ENCODE assay signal across 1 cellular context in the genomic region with DNA sequence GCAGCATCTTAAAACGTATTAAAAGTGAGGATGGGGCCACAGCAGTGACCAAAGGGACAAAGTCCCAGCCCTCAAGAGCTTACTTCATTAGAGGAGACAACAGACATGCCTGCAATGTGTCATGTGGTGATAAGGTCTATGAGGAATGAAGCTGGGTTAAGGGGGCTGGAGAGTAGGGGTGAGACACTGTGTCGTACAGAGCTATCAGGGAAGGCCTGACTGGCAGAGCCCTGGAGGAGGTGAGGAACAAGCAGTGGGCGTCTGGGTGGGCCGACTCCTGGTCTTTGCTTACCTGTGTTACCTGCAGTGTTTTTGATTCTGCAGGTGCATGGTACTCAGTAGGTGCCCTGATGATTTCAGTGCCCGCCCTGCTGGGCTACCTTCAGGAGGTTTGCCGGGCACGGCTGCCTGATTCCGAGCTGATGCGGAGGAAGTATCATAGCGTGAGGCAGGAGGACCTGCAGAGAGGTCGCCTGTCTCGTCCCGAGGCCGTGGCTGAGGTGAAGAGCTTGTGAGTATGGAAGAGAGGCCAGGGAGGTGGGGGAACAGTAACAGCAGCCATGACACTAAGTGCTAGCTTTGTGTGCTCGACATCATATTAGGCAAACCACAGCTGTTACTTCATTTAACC.
TF ChIP-seq lines count a peak whose summit lies in the region.

No MANE protein-coding gene starts in this region.

TF ChIP-seq in K562, 482 proteins besides CTCF, POLR2A, EP300 and RAD21 (continued from another document and continues in another):
- TF ChIP-seq NR0B1 (IDR thresholded peaks at IDR 0.05; ENCODE audit: partially characterized antibody) (no peak), CTCFL (IDR thresholded peaks at IDR 0.05; ENCODE audit: borderline replicate concordance, insufficient read depth, low read depth, low read length, poor library complexity, severe bottlenecking) (no peak), DMBX1 (CRISPR knock-in tag; IDR thresholded peaks at IDR 0.05; ENCODE audit: borderline replicate concordance) (no peak), BCL6 (CRISPR knock-in tag; IDR thresholded peaks at IDR 0.05) (no peak), ZNF124 (CRISPR knock-in tag; IDR thresholded peaks at IDR 0.05) (no peak), CTBP1 (IDR thresholded peaks at IDR 0.05; ENCODE audit: borderline replicate concordance) (peak; percentile 21; the same call in 1 of the 2 replicates), ASH1L (IDR thresholded peaks at IDR 0.05; ENCODE audit: borderline replicate concordance, low read depth, partially characterized antibody) (no peak), FOXJ3 (CRISPR knock-in tag; IDR thresholded peaks at IDR 0.05) (no peak), NCOA1 (IDR thresholded peaks at IDR 0.05; ENCODE audit: low read depth) (no peak), CC2D1A (IDR thresholded peaks at IDR 0.05) (no peak), ZEB2 (IDR thresholded peaks at IDR 0.05) (peak; percentile 41; the same call in 1 of the 2 replicates), RERE (CRISPR knock-in tag; IDR thresholded peaks at IDR 0.05; ENCODE audit: borderline replicate concordance) (no peak), SREBF2 (CRISPR knock-in tag; IDR thresholded peaks at IDR 0.05) (no peak), STAT5A (IDR thresholded peaks at IDR 0.05; ENCODE audit: borderline replicate concordance, low read length) (peak; percentile 7; the same call in 1 of the 2 replicates), TRIM28 (IDR thresholded peaks at IDR 0.05) (no peak), MAFK (IDR thresholded peaks at IDR 0.05; ENCODE audit: low read length) (no peak), STAT6 (CRISPR knock-in tag; IDR thresholded peaks at IDR 0.05) (no peak), SLC30A9 (CRISPR knock-in tag; IDR thresholded peaks at IDR 0.05) (no peak), ZNF232 (CRISPR knock-in tag; IDR thresholded peaks at IDR 0.05) (no peak), PYGO2 (tag; IDR thresholded peaks at IDR 0.05) (no peak), ZNF551 (CRISPR knock-in tag; IDR thresholded peaks at IDR 0.05) (no peak), KHSRP (IDR thresholded peaks at IDR 0.05) (no peak), SMAD2 (IDR thresholded peaks at IDR 0.05; ENCODE audit: low read depth, low read length) (no peak), TEAD4 (IDR thresholded peaks at IDR 0.05; ENCODE audit: low read length) (peak; percentile 71), TEAD4 (CRISPR knock-in tag; IDR thresholded peaks at IDR 0.05; ENCODE audit: borderline replicate concordance) (no peak), E2F8 (IDR thresholded peaks at IDR 0.05; ENCODE audit: low read depth, partially characterized antibody) (no peak), TAL1 (IDR thresholded peaks at IDR 0.05) (peak; percentile 72), MCM3 (IDR thresholded peaks at IDR 0.05) (no peak), GATA2 (CRISPR knock-in tag; IDR thresholded peaks at IDR 0.05) (no peak)
- TF ChIP-seq, protein P1, sequence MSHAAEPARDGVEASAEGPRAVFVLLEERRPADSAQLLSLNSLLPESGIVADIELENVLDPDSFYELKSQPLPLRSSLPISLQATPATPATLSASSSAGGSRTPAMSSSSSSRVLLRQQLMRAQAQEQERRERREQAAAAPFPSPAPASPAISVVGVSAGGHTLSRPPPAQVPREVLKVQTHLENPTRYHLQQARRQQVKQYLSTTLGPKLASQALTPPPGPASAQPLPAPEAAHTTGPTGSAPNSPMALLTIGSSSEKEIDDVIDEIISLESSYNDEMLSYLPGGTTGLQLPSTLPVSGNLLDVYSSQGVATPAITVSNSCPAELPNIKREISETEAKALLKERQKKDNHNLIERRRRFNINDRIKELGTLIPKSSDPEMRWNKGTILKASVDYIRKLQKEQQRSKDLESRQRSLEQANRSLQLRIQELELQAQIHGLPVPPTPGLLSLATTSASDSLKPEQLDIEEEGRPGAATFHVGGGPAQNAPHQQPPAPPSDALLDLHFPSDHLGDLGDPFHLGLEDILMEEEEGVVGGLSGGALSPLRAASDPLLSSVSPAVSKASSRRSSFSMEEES (CRISPR knock-in tag; IDR thresholded peaks at IDR 0.05): no peak
- TF ChIP-seq, protein P2, sequence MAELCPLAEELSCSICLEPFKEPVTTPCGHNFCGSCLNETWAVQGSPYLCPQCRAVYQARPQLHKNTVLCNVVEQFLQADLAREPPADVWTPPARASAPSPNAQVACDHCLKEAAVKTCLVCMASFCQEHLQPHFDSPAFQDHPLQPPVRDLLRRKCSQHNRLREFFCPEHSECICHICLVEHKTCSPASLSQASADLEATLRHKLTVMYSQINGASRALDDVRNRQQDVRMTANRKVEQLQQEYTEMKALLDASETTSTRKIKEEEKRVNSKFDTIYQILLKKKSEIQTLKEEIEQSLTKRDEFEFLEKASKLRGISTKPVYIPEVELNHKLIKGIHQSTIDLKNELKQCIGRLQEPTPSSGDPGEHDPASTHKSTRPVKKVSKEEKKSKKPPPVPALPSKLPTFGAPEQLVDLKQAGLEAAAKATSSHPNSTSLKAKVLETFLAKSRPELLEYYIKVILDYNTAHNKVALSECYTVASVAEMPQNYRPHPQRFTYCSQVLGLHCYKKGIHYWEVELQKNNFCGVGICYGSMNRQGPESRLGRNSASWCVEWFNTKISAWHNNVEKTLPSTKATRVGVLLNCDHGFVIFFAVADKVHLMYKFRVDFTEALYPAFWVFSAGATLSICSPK (IDR thresholded peaks at IDR 0.05; ENCODE audit: borderline replicate concordance): no peak
